1 cellular context compared by ENCODE assay signal in the genomic region with DNA sequence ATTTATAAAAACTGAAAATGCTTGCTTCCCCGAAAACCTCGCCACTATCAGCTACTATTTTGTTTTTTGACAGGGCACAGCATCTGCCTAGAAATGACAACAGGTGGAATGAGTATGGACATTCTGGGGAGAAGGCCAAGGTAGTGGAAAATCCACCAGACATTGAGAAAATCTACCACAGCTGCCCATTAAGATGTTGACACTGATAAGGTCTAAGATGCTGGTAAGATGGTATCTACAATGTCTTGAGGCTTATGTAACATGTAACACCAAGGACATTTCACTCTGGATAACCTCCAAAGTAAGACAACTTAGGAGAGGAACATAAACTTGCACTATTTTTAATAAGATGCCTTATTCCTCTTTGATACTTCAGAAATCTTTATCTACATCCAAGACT.
A peak's percentile ranks its signal among the peaks of the same experiment; 100 is the strongest.
TF ChIP-seq lines count a peak whose summit lies in the region.

No MANE protein-coding gene starts in this region.

TF ChIP-seq in SK-N-SH, 30 proteins besides CTCF, POLR2A, EP300 and RAD21 (continued from another document):
- TF ChIP-seq MXI1 (IDR thresholded peaks at IDR 0.05; ENCODE audit: low read depth, low read length): no peak
- TF ChIP-seq, protein P1, sequence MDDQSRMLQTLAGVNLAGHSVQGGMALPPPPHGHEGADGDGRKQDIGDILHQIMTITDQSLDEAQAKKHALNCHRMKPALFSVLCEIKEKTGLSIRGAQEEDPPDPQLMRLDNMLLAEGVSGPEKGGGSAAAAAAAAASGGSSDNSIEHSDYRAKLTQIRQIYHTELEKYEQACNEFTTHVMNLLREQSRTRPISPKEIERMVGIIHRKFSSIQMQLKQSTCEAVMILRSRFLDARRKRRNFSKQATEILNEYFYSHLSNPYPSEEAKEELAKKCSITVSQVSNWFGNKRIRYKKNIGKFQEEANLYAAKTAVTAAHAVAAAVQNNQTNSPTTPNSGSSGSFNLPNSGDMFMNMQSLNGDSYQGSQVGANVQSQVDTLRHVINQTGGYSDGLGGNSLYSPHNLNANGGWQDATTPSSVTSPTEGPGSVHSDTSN (IDR thresholded peaks at IDR 0.05): peak; percentile 38
